14 cellular contexts compared by ENCODE assay signal in genomic region chr7:158277219-158278141, GRCh38.
"Had no signal": no experiment of that assay in that cellular context is flagged by ENCODE, and none has a peak within 500 bp of the region (broad histone marks: within the 10 kb centered on the region; RNA-seq: fewer than 3 reads in every experiment).

No MANE protein-coding gene starts in this region.

- H3K36me3 ChIP-seq: cardiac muscle cell, gastroesophageal sphincter, left lung, ovary had no signal

- ATAC-seq: activated CD4-positive, CD25-positive, alpha-beta regulatory T cell treated with anti-CD3 and anti-CD28 coated beads, Interleukin-2, amount 50 U/mL, for 24 hours; gastroesophageal sphincter; left lung; stimulated activated naive CD8-positive, alpha-beta T cell treated with anti-CD3 and anti-CD28 coated beads, Interleukin-15, Interleukin-2, amounts not matched to agents 100 U/mL and 50 U/mL, for 24 hours had no signal

- H3K9me3 ChIP-seq: gastroesophageal sphincter, left lung, ovary had no signal

- H3K27ac ChIP-seq: cardiac muscle cell, gastroesophageal sphincter, left lung, ovary had no signal

- FAIRE-seq: colon, islet of Langerhans, small intestine had no signal

- H3K4me1 ChIP-seq: gastroesophageal sphincter, left lung had no signal

- DNase-seq: activated CD4-positive, alpha-beta T cell treated with anti-CD3 and anti-CD28 coated beads, Interleukin-2, amount 50 U/mL, for 1 hour; activated CD8-positive, alpha-beta memory T cell treated with anti-CD3 and anti-CD28 coated beads for 24 hours; activated naive CD4-positive, alpha-beta T cell; erythroblast; mesenchymal stem cell; small intestine; stimulated activated naive CD8-positive, alpha-beta T cell treated with anti-CD3 and anti-CD28 coated beads, Interleukin-15, Interleukin-2, amounts not matched to agents 100 U/mL and 50 U/mL, for 24 hours had no signal

- H3K4me3 ChIP-seq: cardiac muscle cell, gastroesophageal sphincter, left lung, ovary had no signal

- H3K27me3 ChIP-seq: cardiac muscle cell, left lung, ovary had no signal
